In genomic region chr1:6423321-6423999, GRCh38 we compare ENCODE assay signal across 8 cellular contexts. TPM values are rescaled to one million over a fixed set of nuclear protein-coding genes. Genes with fewer than 3 reads are reported as not detected.
DNase-seq lines count a peak whose midpoint lies in the region; ATAC-seq and TF ChIP-seq lines count a peak whose summit lies in the region.

No MANE protein-coding gene starts in this region.

- H3K27ac Mint-ChIP-seq in neural crest cell (ENCODE audit: unreplicated experiment) (no peak overlapping the region), type B pancreatic cell (no peak overlapping the region)

- H3K27me3 Mint-ChIP-seq in neural crest cell (ENCODE audit: low read depth) (peaks cover 84% of the 10 kb centered on the region), type B pancreatic cell (peaks cover 77% of the 10 kb centered on the region)

- H3K9me3 Mint-ChIP-seq in neural crest cell (no peaks in the 10 kb centered on the region), type B pancreatic cell (no peaks in the 10 kb centered on the region)

- H3K36me3 Mint-ChIP-seq in neural crest cell (ENCODE audit: low read depth) (no peaks in the 10 kb centered on the region), type B pancreatic cell (no peaks in the 10 kb centered on the region)

- H3K4me3 Mint-ChIP-seq in neural crest cell (no peak overlapping the region), type B pancreatic cell (peak overlapping the region; percentile 20)

- ATAC-seq in GM18909 (IDR thresholded peaks at IDR 0.05; ENCODE audit: poor library complexity, unreplicated experiment), result peak; percentile 51
- no peak for ATAC-seq in HG03135 (IDR thresholded peaks at IDR 0.05; ENCODE audit: unreplicated experiment)

- TF ChIP-seq CTCF in neural crest cell (conservative IDR thresholded peaks at IDR 0.05) (peak; percentile 77), type B pancreatic cell (conservative IDR thresholded peaks at IDR 0.05) (peak; percentile 82)

- DNase-seq in ACHN (peak; percentile 60), NCI-H2227 (lab: John Stamatoyannopoulos, UW; ENCODE audit: unreplicated experiment) (peak; percentile 65), neural crest cell (ENCODE audit: low read depth, low spot score) (no peak), type B pancreatic cell (ENCODE audit: extremely low spot score, unreplicated experiment) (no peak)
- DNase-seq in activated CD4-positive, alpha-beta T cell treated with anti-CD3 and anti-CD28 coated beads, Interleukin-2, amount 50 U/mL, for 1 hour, result peak; percentile 75
- peak; percentile 67 for DNase-seq in effector CD4-positive, alpha-beta T cell

- in situ Hi-C loops in ACHN (cut with HindIII; ENCODE audit: low pct_ligation_motif_present, low pct_unique_long_range_greater_than_20kb, low sequenced_read_pairs), result no loop called here

- H3K4me1 Mint-ChIP-seq in neural crest cell (no peaks in the 10 kb centered on the region), type B pancreatic cell (ENCODE audit: unreplicated experiment) (no peaks in the 10 kb centered on the region)

RNA-seq across cellular contexts. Expression of gene ESPN, which starts 1.1 kb away (rescaled TPM):
- 1.7 and 4.3 TPM in 2 replicates for total RNA-seq in neural crest cell
- total RNA-seq in type B pancreatic cell (ENCODE audit: low replicate concordance), result 13.8 and 15.6 TPM in 2 replicates

RNA-seq across cellular contexts. Expression of gene HES2, which starts 3.7 kb away (rescaled TPM):
- total RNA-seq in neural crest cell, result 0.07 TPM in 1 of 2 replicates, not detected in the other
- total RNA-seq in type B pancreatic cell (ENCODE audit: low replicate concordance), result 5.9 and 22.1 TPM in 2 replicates

RNA-seq across cellular contexts. Expression of gene ACOT7, which starts 29.9 kb away (rescaled TPM):
- total RNA-seq in neural crest cell (107 and 110 TPM in 2 replicates), type B pancreatic cell (ENCODE audit: low replicate concordance) (31.8 and 40.0 TPM in 2 replicates)

RNA-seq across cellular contexts. Expression of gene TNFRSF25, which starts 42.5 kb away (rescaled TPM):
- total RNA-seq in neural crest cell (23.4 and 26.1 TPM in 2 replicates), type B pancreatic cell (ENCODE audit: low replicate concordance) (27.0 and 29.4 TPM in 2 replicates)

Comparison
In these comparisons a context has a peak if more than half of its experiments do, and no peak if none do; other contexts are left out.
1. DNase-seq: peak in ACHN (single experiment), NCI-H2227 (single experiment), activated CD4-positive, alpha-beta T cell treated with anti-CD3 and anti-CD28 coated beads, Interleukin-2, amount 50 U/mL, for 1 hour (single experiment) and effector CD4-positive, alpha-beta T cell (single experiment); none in neural crest cell (single experiment) and type B pancreatic cell (single experiment).